24 cellular contexts compared by ENCODE assay signal in the genomic region with DNA sequence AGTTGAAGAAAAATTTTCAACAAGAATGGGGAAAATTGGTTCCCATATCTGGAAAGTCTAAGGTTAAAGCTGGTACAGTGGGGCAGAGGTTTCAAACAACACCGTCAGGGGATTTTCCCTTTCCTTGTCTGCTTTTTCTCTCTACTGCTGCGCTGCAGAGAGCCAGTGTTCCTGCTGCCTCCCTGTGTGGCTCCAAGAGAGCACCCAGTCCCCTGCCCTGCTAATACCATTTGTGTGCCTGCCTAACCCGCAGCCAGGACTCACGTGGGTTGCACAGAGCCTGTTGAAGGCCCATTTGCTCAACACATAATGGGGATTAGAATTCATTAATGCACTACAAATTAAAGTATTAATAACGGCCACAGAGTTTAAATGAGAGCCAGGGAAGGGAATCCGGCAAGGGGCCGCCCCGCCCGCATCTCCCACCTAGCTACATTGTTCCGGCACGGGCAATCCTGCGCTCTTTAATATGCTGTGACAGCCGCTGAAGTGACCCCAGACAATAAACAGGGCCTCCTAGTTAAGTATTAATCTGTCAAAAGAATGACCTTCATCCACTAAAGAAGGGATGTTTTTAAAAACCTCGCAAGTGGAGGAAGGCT.
"Had no signal": no experiment of that assay in that cellular context is flagged by ENCODE, and none has a peak within 500 bp of the region (broad histone marks: within the 10 kb centered on the region; RNA-seq: fewer than 3 reads in every experiment).

No MANE protein-coding gene starts in this region.

- H3K9me3 ChIP-seq: gastroesophageal sphincter, thyroid gland had no signal

- H3K27me3 ChIP-seq: thyroid gland had no signal

- DNase-seq: activated CD4-positive, alpha-beta T cell treated with anti-CD3 and anti-CD28 coated beads for 4 hours; activated CD4-positive, alpha-beta T cell treated with anti-CD3 and anti-CD28 coated beads, Interleukin-2, amount 50 U/mL, for 48 hours; activated CD4-positive, CD25-positive, alpha-beta regulatory T cell; activated effector memory CD4-positive, alpha-beta T cell treated with Interleukin-2 at 50 U/mL for 16 hours; activated naive CD4-positive, alpha-beta T cell treated with anti-CD3 and anti-CD28 coated beads for 36 hours; activated naive CD8-positive, alpha-beta T cell treated with anti-CD3 and anti-CD28 coated beads, Interleukin-2, amount 10 ng/mL, durations not matched to agents 7 days and 5 days; activated T-cell treated with anti-CD3 and anti-CD28 coated beads, Interleukin-2, amount 50 U/mL, for 48 hours; amniotic stem cell; cortex of kidney; head of caudate nucleus; naive thymus-derived CD8-positive, alpha-beta T cell; stimulated activated CD4-positive, alpha-beta T cell treated with anti-CD3 and anti-CD28 coated beads, Interleukin-12 subunit alpha, Interleukin-12 subunit beta, amount 100 ng/mL, for 4 hours; stimulated activated CD4-positive, alpha-beta T cell treated with anti-CD3 and anti-CD28 coated beads, Interleukin-4, amount 100 ng/mL, for 4 hours; substantia nigra; T-helper 9 cell; thyroid gland had no signal

- H3K4me1 ChIP-seq: gastroesophageal sphincter had no signal

- H3K4me1 Mint-ChIP-seq: activated naive CD8-positive, alpha-beta T cell treated with anti-CD3 and anti-CD28 coated beads, Interleukin-2, amount 10 ng/mL, durations not matched to agents 7 days and 5 days; naive thymus-derived CD8-positive, alpha-beta T cell had no signal

- FAIRE-seq: bronchial epithelial cell, keratinocyte had no signal

- H3K27me3 Mint-ChIP-seq: activated naive CD8-positive, alpha-beta T cell treated with anti-CD3 and anti-CD28 coated beads, Interleukin-2, amount 10 ng/mL, durations not matched to agents 7 days and 5 days; stimulated activated naive CD8-positive, alpha-beta T cell treated with anti-CD3 and anti-CD28 coated beads, Interleukin-15, Interleukin-2, amounts not matched to agents 100 ng/mL and 50 ng/mL, for 24 hours had no signal

- H3K27ac Mint-ChIP-seq: activated naive CD4-positive, alpha-beta T cell treated with anti-CD3 and anti-CD28 coated beads for 36 hours; activated naive CD8-positive, alpha-beta T cell treated with anti-CD3 and anti-CD28 coated beads, Interleukin-2, amount 10 ng/mL, durations not matched to agents 7 days and 5 days; mesothelial cell of epicardium; progenitor cell of endocrine pancreas; stimulated activated naive CD8-positive, alpha-beta T cell treated with anti-CD3 and anti-CD28 coated beads, Interleukin-15, Interleukin-2, amounts not matched to agents 100 ng/mL and 50 ng/mL, for 24 hours had no signal

- H3K36me3 ChIP-seq: gastroesophageal sphincter, thyroid gland had no signal

- H3K27ac ChIP-seq: epithelial cell of prostate, gastroesophageal sphincter, thyroid gland had no signal

- H3K9me3 Mint-ChIP-seq: activated naive CD4-positive, alpha-beta T cell treated with anti-CD3 and anti-CD28 coated beads for 36 hours; activated naive CD8-positive, alpha-beta T cell treated with anti-CD3 and anti-CD28 coated beads, Interleukin-2, amount 10 ng/mL, durations not matched to agents 7 days and 5 days; stimulated activated naive CD8-positive, alpha-beta T cell treated with anti-CD3 and anti-CD28 coated beads, Interleukin-15, Interleukin-2, amounts not matched to agents 100 ng/mL and 50 ng/mL, for 24 hours had no signal

- ATAC-seq: gastroesophageal sphincter; left lobe of liver; naive thymus-derived CD8-positive, alpha-beta T cell had no signal

- H3K4me3 ChIP-seq: gastroesophageal sphincter, thyroid gland had no signal

- H3K4me3 Mint-ChIP-seq: activated naive CD4-positive, alpha-beta T cell treated with anti-CD3 and anti-CD28 coated beads for 36 hours; activated naive CD8-positive, alpha-beta T cell treated with anti-CD3 and anti-CD28 coated beads, Interleukin-2, amount 10 ng/mL, durations not matched to agents 7 days and 5 days; mesothelial cell of epicardium; naive thymus-derived CD8-positive, alpha-beta T cell; stimulated activated naive CD8-positive, alpha-beta T cell treated with anti-CD3 and anti-CD28 coated beads, Interleukin-15, Interleukin-2, amounts not matched to agents 100 ng/mL and 50 ng/mL, for 24 hours had no signal

- H3K36me3 Mint-ChIP-seq: activated naive CD8-positive, alpha-beta T cell treated with anti-CD3 and anti-CD28 coated beads, Interleukin-2, amount 10 ng/mL, durations not matched to agents 7 days and 5 days; mesothelial cell of epicardium; naive thymus-derived CD8-positive, alpha-beta T cell had no signal
